ENCODE assay signal across 1 cellular context in genomic region chr10:102112210-102112817, GRCh38.
A peak's percentile ranks its signal among the peaks of the same experiment; 100 is the strongest.
TF ChIP-seq lines count a peak whose summit lies in the region.

No MANE protein-coding gene starts in this region.

TF ChIP-seq in K562, 482 proteins besides CTCF, POLR2A, EP300 and RAD21 (continued from another document and continues in another):
- TF ChIP-seq CREB5 (CRISPR knock-in tag; IDR thresholded peaks at IDR 0.05): no peak
- no peak for TF ChIP-seq NCOA4 (IDR thresholded peaks at IDR 0.05; ENCODE audit: partially characterized antibody)
- TF ChIP-seq E2F8 (IDR thresholded peaks at IDR 0.05; ENCODE audit: low read depth, partially characterized antibody): no peak
- TF ChIP-seq SMAD3 (CRISPR knock-in tag; conservative IDR thresholded peaks at IDR 0.05): no peak
- TF ChIP-seq, protein P1, sequence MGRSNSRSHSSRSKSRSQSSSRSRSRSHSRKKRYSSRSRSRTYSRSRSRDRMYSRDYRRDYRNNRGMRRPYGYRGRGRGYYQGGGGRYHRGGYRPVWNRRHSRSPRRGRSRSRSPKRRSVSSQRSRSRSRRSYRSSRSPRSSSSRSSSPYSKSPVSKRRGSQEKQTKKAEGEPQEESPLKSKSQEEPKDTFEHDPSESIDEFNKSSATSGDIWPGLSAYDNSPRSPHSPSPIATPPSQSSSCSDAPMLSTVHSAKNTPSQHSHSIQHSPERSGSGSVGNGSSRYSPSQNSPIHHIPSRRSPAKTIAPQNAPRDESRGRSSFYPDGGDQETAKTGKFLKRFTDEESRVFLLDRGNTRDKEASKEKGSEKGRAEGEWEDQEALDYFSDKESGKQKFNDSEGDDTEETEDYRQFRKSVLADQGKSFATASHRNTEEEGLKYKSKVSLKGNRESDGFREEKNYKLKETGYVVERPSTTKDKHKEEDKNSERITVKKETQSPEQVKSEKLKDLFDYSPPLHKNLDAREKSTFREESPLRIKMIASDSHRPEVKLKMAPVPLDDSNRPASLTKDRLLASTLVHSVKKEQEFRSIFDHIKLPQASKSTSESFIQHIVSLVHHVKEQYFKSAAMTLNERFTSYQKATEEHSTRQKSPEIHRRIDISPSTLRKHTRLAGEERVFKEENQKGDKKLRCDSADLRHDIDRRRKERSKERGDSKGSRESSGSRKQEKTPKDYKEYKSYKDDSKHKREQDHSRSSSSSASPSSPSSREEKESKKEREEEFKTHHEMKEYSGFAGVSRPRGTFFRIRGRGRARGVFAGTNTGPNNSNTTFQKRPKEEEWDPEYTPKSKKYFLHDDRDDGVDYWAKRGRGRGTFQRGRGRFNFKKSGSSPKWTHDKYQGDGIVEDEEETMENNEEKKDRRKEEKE (IDR thresholded peaks at IDR 0.05; ENCODE audit: borderline replicate concordance in 1 of 2, control insufficient read depth in 1 of 2, low read depth in 2 of 2, low read length in 1 of 2): peak in 1 of 2 experiments; percentile 61; a peak in 1 of 4 replicates
- TF ChIP-seq ZNF644 (tag; IDR thresholded peaks at IDR 0.05; ENCODE audit: low read depth): no peak
- peak; percentile 90 for TF ChIP-seq KLF1 (tag; IDR thresholded peaks at IDR 0.05)
- TF ChIP-seq EWSR1 (IDR thresholded peaks at IDR 0.05; ENCODE audit: borderline replicate concordance, low read depth, partially characterized antibody): no peak
- no peak for TF ChIP-seq RFX1 (IDR thresholded peaks at IDR 0.05)
- no peak for TF ChIP-seq KLF10 (CRISPR knock-in tag; IDR thresholded peaks at IDR 0.05)
- no peak for TF ChIP-seq SIN3B (IDR thresholded peaks at IDR 0.05; ENCODE audit: low read depth)
- TF ChIP-seq DDX20 (tag; IDR thresholded peaks at IDR 0.05; ENCODE audit: low read depth): no peak
- TF ChIP-seq BCOR (IDR thresholded peaks at IDR 0.05): peak; percentile 96
- no peak for TF ChIP-seq CSDE1 (IDR thresholded peaks at IDR 0.05)
- TF ChIP-seq PHTF2 (CRISPR knock-in tag; IDR thresholded peaks at IDR 0.05): no peak
- no peak; the same call in 1 of the 2 replicates for TF ChIP-seq ZNF592 (IDR thresholded peaks at IDR 0.05)
- TF ChIP-seq ZNF76 (CRISPR knock-in tag; IDR thresholded peaks at IDR 0.05; ENCODE audit: borderline replicate concordance): no peak
- TF ChIP-seq KDM5B (IDR thresholded peaks at IDR 0.05; ENCODE audit: insufficient replicate concordance, low read depth, low read length): peak; percentile 31
- no peak for TF ChIP-seq NFIX (CRISPR knock-in tag; IDR thresholded peaks at IDR 0.05; ENCODE audit: low read depth)
- TF ChIP-seq, protein P2, sequence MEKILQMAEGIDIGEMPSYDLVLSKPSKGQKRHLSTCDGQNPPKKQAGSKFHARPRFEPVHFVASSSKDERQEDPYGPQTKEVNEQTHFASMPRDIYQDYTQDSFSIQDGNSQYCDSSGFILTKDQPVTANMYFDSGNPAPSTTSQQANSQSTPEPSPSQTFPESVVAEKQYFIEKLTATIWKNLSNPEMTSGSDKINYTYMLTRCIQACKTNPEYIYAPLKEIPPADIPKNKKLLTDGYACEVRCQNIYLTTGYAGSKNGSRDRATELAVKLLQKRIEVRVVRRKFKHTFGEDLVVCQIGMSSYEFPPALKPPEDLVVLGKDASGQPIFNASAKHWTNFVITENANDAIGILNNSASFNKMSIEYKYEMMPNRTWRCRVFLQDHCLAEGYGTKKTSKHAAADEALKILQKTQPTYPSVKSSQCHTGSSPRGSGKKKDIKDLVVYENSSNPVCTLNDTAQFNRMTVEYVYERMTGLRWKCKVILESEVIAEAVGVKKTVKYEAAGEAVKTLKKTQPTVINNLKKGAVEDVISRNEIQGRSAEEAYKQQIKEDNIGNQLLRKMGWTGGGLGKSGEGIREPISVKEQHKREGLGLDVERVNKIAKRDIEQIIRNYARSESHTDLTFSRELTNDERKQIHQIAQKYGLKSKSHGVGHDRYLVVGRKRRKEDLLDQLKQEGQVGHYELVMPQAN (IDR thresholded peaks at IDR 0.05; ENCODE audit: borderline replicate concordance): no peak
- peak; percentile 21; the same call in 1 of the 2 replicates for TF ChIP-seq SMC3 (conservative IDR thresholded peaks at IDR 0.05; ENCODE audit: insufficient read depth, low read depth, low read length)
- TF ChIP-seq KLF16 (IDR thresholded peaks at IDR 0.05): peak; percentile 87
- no peak for TF ChIP-seq ZNF3 (CRISPR knock-in tag; IDR thresholded peaks at IDR 0.05)
- TF ChIP-seq EGR1 (conservative IDR thresholded peaks at IDR 0.05): peak; percentile 84
- TF ChIP-seq ILF3 (IDR thresholded peaks at IDR 0.05; ENCODE audit: borderline replicate concordance): no peak
- no peak for TF ChIP-seq STAG1 (CRISPR knock-in tag; IDR thresholded peaks at IDR 0.05; ENCODE audit: borderline replicate concordance)
- TF ChIP-seq, protein P3, sequence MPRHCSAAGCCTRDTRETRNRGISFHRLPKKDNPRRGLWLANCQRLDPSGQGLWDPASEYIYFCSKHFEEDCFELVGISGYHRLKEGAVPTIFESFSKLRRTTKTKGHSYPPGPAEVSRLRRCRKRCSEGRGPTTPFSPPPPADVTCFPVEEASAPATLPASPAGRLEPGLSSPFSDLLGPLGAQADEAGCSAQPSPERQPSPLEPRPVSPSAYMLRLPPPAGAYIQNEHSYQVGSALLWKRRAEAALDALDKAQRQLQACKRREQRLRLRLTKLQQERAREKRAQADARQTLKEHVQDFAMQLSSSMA (CRISPR knock-in tag; IDR thresholded peaks at IDR 0.05): no peak
- no peak for TF ChIP-seq HMGN3 (IDR thresholded peaks at IDR 0.05; ENCODE audit: borderline replicate concordance, extremely low read depth, insufficient read length, low read depth, low read length)
- no peak for TF ChIP-seq THRAP3 (IDR thresholded peaks at IDR 0.05; ENCODE audit: borderline replicate concordance)
- TF ChIP-seq ELK1 (CRISPR knock-in tag; IDR thresholded peaks at IDR 0.05): no peak
- TF ChIP-seq KDM2B (CRISPR knock-in tag; IDR thresholded peaks at IDR 0.05): no peak
- no peak for TF ChIP-seq ZNF398 (CRISPR knock-in tag; IDR thresholded peaks at IDR 0.05)
- peak; percentile 81; the same call in 1 of the 2 replicates for TF ChIP-seq LCOR (CRISPR knock-in tag; IDR thresholded peaks at IDR 0.05)
- TF ChIP-seq KAT2B (IDR thresholded peaks at IDR 0.05; ENCODE audit: low read depth, low read length): no peak
- TF ChIP-seq CBX2 (IDR thresholded peaks at IDR 0.05; ENCODE audit: insufficient read depth, low read length, poor library complexity, severe bottlenecking): no peak
- no peak for TF ChIP-seq ZKSCAN8 (CRISPR knock-in tag; IDR thresholded peaks at IDR 0.05)
- TF ChIP-seq ZNF639 (CRISPR knock-in tag; conservative IDR thresholded peaks at IDR 0.05 in 1 of 2, IDR thresholded peaks at IDR 0.05 in 1 of 2): no peak
- TF ChIP-seq XRCC5 (IDR thresholded peaks at IDR 0.05; ENCODE audit: low read depth, low read length): 0 out of 2 replicates have a peak, but pooled peaks have one; percentile 45
- TF ChIP-seq ZNF23 (CRISPR knock-in tag; IDR thresholded peaks at IDR 0.05): no peak
- TF ChIP-seq SIRT6 (IDR thresholded peaks at IDR 0.05; ENCODE audit: low read depth, low read length): no peak
- TF ChIP-seq RBBP5 (IDR thresholded peaks at IDR 0.05; ENCODE audit: borderline replicate concordance, insufficient read depth, low read length, poor library complexity, severe bottlenecking): no peak
- no peak for TF ChIP-seq ZBTB33 (CRISPR knock-in tag; IDR thresholded peaks at IDR 0.05)
